Comparison of ENCODE assay signal across 22 cellular contexts in genomic region chr12:9626821-9627220, GRCh38. TPM values are rescaled to one million over a fixed set of nuclear protein-coding genes. Genes with fewer than 3 reads are reported as not detected.
"Had no signal": no experiment of that assay in that cellular context is flagged by ENCODE, and none has a peak within 500 bp of the region (broad histone marks: within the 10 kb centered on the region; RNA-seq: fewer than 3 reads in every experiment).

No MANE protein-coding gene starts in this region.

- FAIRE-seq: HTR-8/SVneo, K562 had no signal

- DNase-seq: Kasumi-1, MM.1S, NCI-H1092 treated with DMSO at 0.1 percent for 48 hours, NCI-H1436, NCI-H187, NCI-H2029, NCI-H2081 treated with DMSO at 0.1 percent for 48 hours, NCI-H2171, NCI-H226, NCI-H446, NCI-H510A, NCI-H524 treated with DMSO at 0.1 percent for 48 hours, NCI-H69, NCI-H774, Right ventricle myocardium superior, RPMI8226, SIG-M5 had no signal

- H3K4me3 Mint-ChIP-seq: IgD-negative memory B cell had no signal

- H3K27me3 Mint-ChIP-seq: IgD-negative memory B cell had no signal

- H3K27ac Mint-ChIP-seq: IgD-negative memory B cell had no signal

- ATAC-seq: K562 had no signal

RNA-seq across cellular contexts. Expression of gene KLRB1, which starts 19.1 kb away (rescaled TPM):
- total RNA-seq: K562, M059J, Right ventricle myocardium superior, SJSA1 had no signal
- polyA plus RNA-seq: K562 had no signal
